In the genomic region with DNA sequence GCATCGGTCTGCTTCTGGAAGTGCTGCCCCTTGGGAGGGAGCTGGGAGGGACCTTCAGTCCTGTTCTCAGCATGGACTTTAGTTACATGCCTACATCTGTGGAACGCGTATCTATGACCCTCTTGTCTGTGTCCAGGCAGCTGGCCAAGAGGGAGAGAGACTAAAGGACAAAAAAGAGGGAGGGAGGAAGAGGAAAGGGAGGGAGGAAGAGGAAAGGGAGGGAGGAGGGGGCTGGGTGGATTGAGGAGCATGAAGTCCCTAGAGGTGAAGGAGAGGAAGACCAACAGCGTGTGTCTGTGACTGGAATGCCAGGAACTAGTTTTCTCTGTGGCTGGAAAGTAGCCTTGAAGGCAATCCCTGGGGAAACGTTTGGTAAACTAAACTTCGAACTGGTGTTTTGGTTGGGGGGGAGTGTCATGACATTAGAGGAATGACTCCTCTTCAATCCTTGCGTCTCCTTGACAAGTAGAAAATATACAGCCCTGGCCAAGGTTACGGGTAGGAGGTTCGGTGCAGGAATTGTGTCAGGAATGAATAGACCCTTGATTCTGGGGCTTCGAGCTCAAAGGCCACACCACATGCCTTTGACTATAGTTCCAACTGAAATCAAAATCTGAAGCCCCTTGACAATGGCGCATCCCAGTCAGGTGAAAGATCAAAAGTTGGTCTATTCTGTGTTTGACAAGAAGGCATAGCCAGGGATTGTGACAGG, we compare ENCODE assay signal across 1 cellular context.
TF ChIP-seq lines count a peak whose summit lies in the region.

No MANE protein-coding gene starts in this region.

TF ChIP-seq in liver, 16 proteins besides CTCF, POLR2A, EP300 and RAD21 (continued from another document):
- TF ChIP-seq REST (IDR thresholded peaks at IDR 0.05) (no peak), HNF4A (conservative IDR thresholded peaks at IDR 0.05) (peak; percentile 30 to 35), EGR1 (IDR thresholded peaks at IDR 0.05; ENCODE audit: low read depth in 2 of 2) (no peak), GABPA (IDR thresholded peaks at IDR 0.05 in 1 of 2, conservative IDR thresholded peaks at IDR 0.05 in 1 of 2) (no peak)
- TF ChIP-seq, protein P1, sequence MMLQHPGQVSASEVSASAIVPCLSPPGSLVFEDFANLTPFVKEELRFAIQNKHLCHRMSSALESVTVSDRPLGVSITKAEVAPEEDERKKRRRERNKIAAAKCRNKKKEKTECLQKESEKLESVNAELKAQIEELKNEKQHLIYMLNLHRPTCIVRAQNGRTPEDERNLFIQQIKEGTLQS (IDR thresholded peaks at IDR 0.05) = no peak
